In genomic region chr9:107322643-107323042, GRCh38 we compare ENCODE assay signal across 23 cellular contexts.
"Had no signal": no experiment of that assay in that cellular context is flagged by ENCODE, and none has a peak within 500 bp of the region (broad histone marks: within the 10 kb centered on the region; RNA-seq: fewer than 3 reads in every experiment).

No MANE protein-coding gene starts in this region.

- DNase-seq: activated CD4-positive, alpha-beta T cell treated with anti-CD3 and anti-CD28 coated beads, Interleukin-2, amount 10 ng/mL, durations not matched to agents 7 days and 5 days; activated CD4-positive, CD25-positive, alpha-beta regulatory T cell treated with anti-CD3 and anti-CD28 coated beads, Interleukin-2, amount 50 U/mL, for 72 hours; activated CD8-positive, alpha-beta T cell treated with anti-CD3 and anti-CD28 coated beads for 36 hours; activated gamma-delta T cell; activated naive CD4-positive, alpha-beta T cell treated with anti-CD3 and anti-CD28 coated beads, Interleukin-2, amount 50 U/mL, for 16 hours; activated naive CD8-positive, alpha-beta T cell treated with anti-CD3 and anti-CD28 coated beads, Interleukin-2, amount 50 U/mL, for 24 hours; body of pancreas; caudate nucleus; effector memory CD4-positive, alpha-beta T cell; foreskin melanocyte; hypothalamus; lower lobe of right lung; naive B cell; retina; stimulated activated CD4-positive, alpha-beta T cell treated with anti-CD3 and anti-CD28 coated beads, Interleukin-12 subunit alpha, Interleukin-12 subunit beta, amount 100 ng/mL, for 4 hours; stimulated activated CD4-positive, alpha-beta T cell treated with anti-CD3 and anti-CD28 coated beads, Interleukin-4, amount 100 ng/mL, for 4 hours; tibial artery had no signal

- H3K9me3 Mint-ChIP-seq: stimulated activated naive CD8-positive, alpha-beta T cell treated with anti-CD3 and anti-CD28 coated beads, Interleukin-15, Interleukin-2, amounts not matched to agents 100 ng/mL and 50 ng/mL, for 24 hours had no signal

- H3K27ac Mint-ChIP-seq: activated CD4-positive, alpha-beta T cell treated with anti-CD3 and anti-CD28 coated beads, Interleukin-2, amount 10 ng/mL, durations not matched to agents 7 days and 5 days; activated T-helper 1 cell treated with anti-CD3 and anti-CD28 coated beads, Interleukin-12 subunit alpha, Interleukin-12 subunit beta, Interleukin-2, Interleukin-4 antibody, amounts not matched to agents 30 ng/mL and 10 ng/mL and 1 ng/mL, durations not matched to agents 14 hours and 24 hours and 36 hours; stimulated activated naive CD8-positive, alpha-beta T cell treated with anti-CD3 and anti-CD28 coated beads, Interleukin-15, Interleukin-2, amounts not matched to agents 100 ng/mL and 50 ng/mL, for 24 hours; T-helper 2 cell treated with Interferon-gamma antibody and Interleukin-4, amounts not matched to agents 5 μg/mL and 100 μg/mL, for 36 hours had no signal

- H3K27me3 ChIP-seq: body of pancreas, tibial artery had no signal

- H3K4me3 Mint-ChIP-seq: activated CD4-positive, alpha-beta T cell treated with anti-CD3 and anti-CD28 coated beads, Interleukin-2, amount 10 ng/mL, durations not matched to agents 7 days and 5 days; activated CD8-positive, alpha-beta T cell treated with anti-CD3 and anti-CD28 coated beads for 36 hours; activated naive CD8-positive, alpha-beta T cell treated with anti-CD3 and anti-CD28 coated beads, Interleukin-2, amount 50 U/mL, for 24 hours; activated T-helper 1 cell treated with anti-CD3 and anti-CD28 coated beads, Interleukin-12 subunit alpha, Interleukin-12 subunit beta, Interleukin-2, Interleukin-4 antibody, amounts not matched to agents 30 ng/mL and 10 ng/mL and 1 ng/mL, durations not matched to agents 14 hours and 24 hours and 36 hours; naive B cell; neural crest cell; stimulated activated naive CD8-positive, alpha-beta T cell treated with anti-CD3 and anti-CD28 coated beads, Interleukin-15, Interleukin-2, amounts not matched to agents 100 ng/mL and 50 ng/mL, for 24 hours; T-helper 2 cell treated with Interferon-gamma antibody and Interleukin-4, amounts not matched to agents 5 μg/mL and 100 μg/mL, for 36 hours had no signal

- H3K4me3 ChIP-seq: body of pancreas, lower lobe of right lung, tibial artery had no signal

- H3K27me3 Mint-ChIP-seq: activated CD4-positive, alpha-beta T cell treated with anti-CD3 and anti-CD28 coated beads, Interleukin-2, amount 10 ng/mL, durations not matched to agents 7 days and 5 days; activated CD8-positive, alpha-beta T cell treated with anti-CD3 and anti-CD28 coated beads for 36 hours; activated naive CD8-positive, alpha-beta T cell treated with anti-CD3 and anti-CD28 coated beads, Interleukin-2, amount 50 U/mL, for 24 hours; naive B cell; stimulated activated naive CD8-positive, alpha-beta T cell treated with anti-CD3 and anti-CD28 coated beads, Interleukin-15, Interleukin-2, amounts not matched to agents 100 ng/mL and 50 ng/mL, for 24 hours had no signal

- H3K4me1 ChIP-seq: body of pancreas, lower lobe of right lung, tibial artery had no signal

- H3K27ac ChIP-seq: body of pancreas, lower lobe of right lung, tibial artery, VCaP had no signal

- ATAC-seq: activated CD8-positive, alpha-beta T cell treated with anti-CD3 and anti-CD28 coated beads for 36 hours; activated naive CD8-positive, alpha-beta T cell treated with anti-CD3 and anti-CD28 coated beads, Interleukin-2, amount 50 U/mL, for 24 hours; body of pancreas; esophagus mucosa; lower lobe of right lung had no signal

- H3K9me3 ChIP-seq: body of pancreas, lower lobe of right lung had no signal
